ENCODE assay signal across 16 cellular contexts in the genomic region with DNA sequence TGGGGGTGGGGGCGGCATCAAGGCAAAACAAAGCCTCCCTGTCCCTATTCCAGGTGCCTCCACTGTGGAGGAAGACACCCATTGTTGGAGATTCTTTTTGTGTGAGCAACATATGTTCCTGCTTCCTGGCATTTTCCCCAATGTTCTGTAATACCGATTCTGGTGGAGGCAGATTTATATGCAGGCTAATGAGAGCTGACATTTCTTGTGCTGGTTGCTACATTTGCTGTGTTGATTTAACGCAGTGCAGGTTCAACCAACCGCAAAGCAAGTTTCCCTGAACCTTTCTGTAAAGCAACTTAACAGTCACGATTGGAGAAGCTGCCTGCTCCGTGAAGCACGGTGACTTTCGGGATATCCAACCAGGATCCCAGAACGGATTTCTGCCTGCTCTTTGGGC.
DNase-seq lines count a peak whose midpoint lies in the region; ATAC-seq and TF ChIP-seq lines count a peak whose summit lies in the region.
"Had no signal": no experiment of that assay in that cellular context is flagged by ENCODE, and none has a peak within 500 bp of the region (broad histone marks: within the 10 kb centered on the region; RNA-seq: fewer than 3 reads in every experiment).

No MANE protein-coding gene starts in this region.

- peak; percentile 58 for DNase-seq in NCI-H82 (lab: John Stamatoyannopoulos, UW)
- DNase-seq in NCI-H82 treated with DMSO at 0.1 percent for 48 hours (lab: John Stamatoyannopoulos, UW; ENCODE audit: unreplicated experiment): no peak
- no peak for DNase-seq in RWPE2 (ENCODE audit: low spot score)
- peak; percentile 7 for DNase-seq in fibroblast of peridontal ligament (ENCODE audit: extremely low read depth)
- peak; percentile 47 for DNase-seq in superior temporal gyrus (ENCODE audit: extremely low spot score)
- no peak for DNase-seq in NCI-H2196 treated with DMSO at 0.1 percent for 48 hours (lab: John Stamatoyannopoulos, UW; ENCODE audit: unreplicated experiment)
- DNase-seq in NAMALWA (ENCODE audit: low spot score): no peak
- DNase-seq: activated CD4-positive, alpha-beta T cell treated with anti-CD3 and anti-CD28 coated beads for 48 hours; gastrocnemius medialis; GF-D8; left ventricle myocardium superior; stimulated activated CD4-positive, alpha-beta T cell treated with anti-CD3 and anti-CD28 coated beads, Interleukin-15, amount 100 ng/mL, for 24 hours; SW 1271 had no signal

- ATAC-seq in RWPE2 (ENCODE audit: low read depth): peak; percentile 18
- no peak for ATAC-seq in HG02571 (IDR thresholded peaks at IDR 0.05; ENCODE audit: unreplicated experiment)
- ATAC-seq: gastrocnemius medialis, left ventricle myocardium superior had no signal

- peak overlapping the region; percentile 94 for H3K27ac ChIP-seq in RWPE2 (ENCODE audit: poor library complexity, severe bottlenecking)
- H3K27ac ChIP-seq: gastrocnemius medialis, HL-60, neutrophil had no signal

- H3K27me3 ChIP-seq in RWPE2 (ENCODE audit: insufficient read depth, poor library complexity, severe bottlenecking): no peaks in the 10 kb centered on the region

- TF ChIP-seq CTCF in RWPE2 (IDR thresholded peaks at IDR 0.05; ENCODE audit: poor library complexity, severe bottlenecking): no peak

- H3K36me3 ChIP-seq in RWPE2 (ENCODE audit: low read depth): no peaks in the 10 kb centered on the region
- H3K36me3 ChIP-seq: gastrocnemius medialis, neutrophil had no signal

- H3K4me1 ChIP-seq in RWPE2 (ENCODE audit: insufficient read depth, poor library complexity, severe bottlenecking): peaks cover 38% of the 10 kb centered on the region
- H3K4me1 ChIP-seq: gastrocnemius medialis had no signal

- no peak overlapping the region for H3K4me3 ChIP-seq in RWPE2 (ENCODE audit: severe bottlenecking)
- H3K4me3 ChIP-seq: gastrocnemius medialis had no signal

- no peaks in the 10 kb centered on the region for H3K9me3 ChIP-seq in RWPE2 (ENCODE audit: severe bottlenecking)
- H3K9me3 ChIP-seq: gastrocnemius medialis, neutrophil had no signal

Comparison
In these comparisons a context has a peak if more than half of its experiments do, and no peak if none do; other contexts are left out.
1. DNase-seq: peak in NCI-H82 (single experiment), fibroblast of peridontal ligament (single experiment) and superior temporal gyrus (single experiment); none in NCI-H82 treated with DMSO at 0.1 percent for 48 hours (single experiment), RWPE2 (single experiment), NCI-H2196 treated with DMSO at 0.1 percent for 48 hours (single experiment) and NAMALWA (single experiment).